8 cellular contexts compared by ENCODE assay signal in genomic region chr17:77958716-77959215, GRCh38. TPM values are rescaled to one million over a fixed set of nuclear protein-coding genes. Genes with fewer than 3 reads are reported as not detected.
DNase-seq lines count a peak whose midpoint lies in the region; ATAC-seq and TF ChIP-seq lines count a peak whose summit lies in the region.

No MANE protein-coding gene starts in this region.

- H3K4me1 ChIP-seq in right lobe of liver (peaks cover 0 to 10% (median 0%) of the 10 kb centered on the region in 4 donors), uterus (peaks cover 0 to 5% of the 10 kb centered on the region in 2 donors), Karpas-422 (ENCODE audit: low read length) (peaks cover 15% of the 10 kb centered on the region)

- H2AFZ ChIP-seq in Karpas-422 (ENCODE audit: low read length): no peak overlapping the region

- no peaks in the 10 kb centered on the region for H3K9me2 ChIP-seq in Karpas-422 (replicated peaks; ENCODE audit: insufficient read depth, low read length)

- H3K36me3 ChIP-seq in WERI-Rb-1 (no peaks in the 10 kb centered on the region; the same call in 1 of the 2 replicates), right lobe of liver (no peaks in the 10 kb centered on the region), uterus (no peaks in the 10 kb centered on the region), Karpas-422 (ENCODE audit: insufficient read depth, low read length) (no peaks in the 10 kb centered on the region)

- no peak overlapping the region for H3K4me2 ChIP-seq in Karpas-422 (ENCODE audit: low read depth, low read length, poor library complexity, severe bottlenecking)

- H3K27ac ChIP-seq in WERI-Rb-1: peak overlapping the region; percentile 26; the same call in 1 of the 2 replicates
- H3K27ac ChIP-seq in right lobe of liver: peak overlapping the region in 2 of 3 donors; percentile 40 to 92
- peak overlapping the region; percentile 73 to 92 for H3K27ac ChIP-seq in uterus
- no peak overlapping the region for H3K27ac ChIP-seq in Karpas-422 (ENCODE audit: low read length)

- no peak overlapping the region for H3K9ac ChIP-seq in Karpas-422 (ENCODE audit: low read length)

- TF ChIP-seq POLR2A in right lobe of liver (IDR thresholded peaks at IDR 0.05) (no peak), uterus (IDR thresholded peaks at IDR 0.05) (no peak)

- TF ChIP-seq CTCF in WERI-Rb-1 (IDR thresholded peaks at IDR 0.05; ENCODE audit: low read depth, low read length) (no peak), right lobe of liver (IDR thresholded peaks at IDR 0.05) (no peak), uterus (IDR thresholded peaks at IDR 0.05) (no peak)

- H4K20me1 ChIP-seq in Karpas-422 (ENCODE audit: insufficient read depth, low read depth, low read length): 0 out of 2 replicates have a peak, but pooled peaks cover under 1% of the 10 kb centered on the region

- H3K27me3 ChIP-seq in WERI-Rb-1 (ENCODE audit: insufficient read depth, low read depth, severe bottlenecking) (peaks cover 4% of the 10 kb centered on the region), right lobe of liver (no peaks in the 10 kb centered on the region), uterus (no peaks in the 10 kb centered on the region), Karpas-422 (ENCODE audit: low read length) (no peaks in the 10 kb centered on the region)

- intact Hi-C loops in right lobe of liver (cut with DNase I) (no loop called here), uterus (cut with DNase I; ENCODE audit: low total_unique reads) (no loop called here)

- H3K9me3 ChIP-seq in WERI-Rb-1 (ENCODE audit: severe bottlenecking): no peaks in the 10 kb centered on the region
- no peaks in the 10 kb centered on the region for H3K9me3 ChIP-seq in right lobe of liver
- H3K9me3 ChIP-seq in uterus: no peaks in the 10 kb centered on the region
- H3K9me3 ChIP-seq in Karpas-422 (ENCODE audit: low read length): no peaks in the 10 kb centered on the region

- H3K4me3 ChIP-seq in WERI-Rb-1 (ENCODE audit: low read depth, low read length): peak overlapping the region; percentile 16; the same call in 1 of the 2 replicates
- H3K4me3 ChIP-seq in right lobe of liver: peak overlapping the region in 2 of 3 donors; percentile 25 to 73
- peak overlapping the region; percentile 46 to 68 for H3K4me3 ChIP-seq in uterus
- H3K4me3 ChIP-seq in Karpas-422 (ENCODE audit: low read length): no peak overlapping the region

- H3K79me2 ChIP-seq in Karpas-422 (ENCODE audit: low read length): no peaks in the 10 kb centered on the region

- WGBS in right lobe of liver (ENCODE audit: insufficient coverage, low coverage, low lambda C conversion rate, missing lambda C conversion rate): no CpG with 5 or more reads among the region's 96 CpGs

- DNase-seq in WERI-Rb-1 (no peak), right lobe of liver (no peak), uterus (no peak), NCI-H2171 treated with DMSO at 0.1 percent for 48 hours (lab: John Stamatoyannopoulos, UW) (no peak), Karpas-422 (no peak), NCI-H82 (lab: John Stamatoyannopoulos, UW) (no peak)

- ATAC-seq in GM18907 (IDR thresholded peaks at IDR 0.05; ENCODE audit: unreplicated experiment) (peak; percentile 24), HG02759 (IDR thresholded peaks at IDR 0.05; ENCODE audit: unreplicated experiment) (peak; percentile 3), right lobe of liver (no peak)

RNA-seq across cellular contexts. Expression of gene TNRC6C, which starts 0.3 kb away (rescaled TPM):
- total RNA-seq in right lobe of liver (10 to 100 TPM in 1 of 6 experiments, 1 to 10 TPM in 5; 1.9 to 10.6 (median 7.7) TPM), uterus (10 to 100 TPM in 2 of 4 donors, 1 to 10 TPM in 2; 4.6 to 68.0 (median 11.8) TPM)
- not detected in 2 replicates for total RNA-seq in Karpas-422 (2014; rRNA removed; shearing (Covaris generic); ENCODE audit: low replicate concordance)

Comparison
In these comparisons a context has a peak if more than half of its experiments do, and no peak if none do; other contexts are left out.
1. ATAC-seq: peak in GM18907 (single experiment) and HG02759 (single experiment); none in right lobe of liver (0 of 4).